Comparison of ENCODE assay signal across 11 cellular contexts in the genomic region with DNA sequence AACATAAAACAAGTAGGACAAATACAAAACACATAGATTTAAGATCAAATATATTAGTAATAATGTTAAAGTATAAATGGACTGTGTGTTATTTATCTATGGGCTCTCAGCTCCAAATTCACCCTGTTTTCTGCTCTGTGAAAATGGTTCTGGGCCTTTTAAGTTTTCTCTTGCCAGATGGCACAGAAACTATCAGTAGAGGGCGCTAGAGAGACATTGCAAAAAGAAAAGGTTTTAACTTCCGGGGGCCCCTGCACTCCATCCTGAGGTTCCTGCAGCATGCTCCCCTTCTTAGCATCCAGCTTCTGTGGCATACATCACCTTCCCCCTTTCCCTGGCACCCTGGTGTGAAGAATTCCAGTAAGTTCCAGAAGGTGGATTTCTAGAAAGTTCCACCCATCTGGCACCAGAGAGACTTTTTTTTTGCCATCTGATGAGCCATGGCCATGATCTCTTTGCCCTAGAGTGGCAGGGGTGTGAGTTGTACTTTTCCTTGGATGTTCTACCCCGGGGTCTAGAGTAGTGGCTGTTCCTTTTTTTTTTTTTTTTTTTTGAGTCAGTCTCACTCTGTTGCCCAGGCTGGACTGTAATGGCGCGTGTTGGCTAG. TPM values are rescaled to one million over a fixed set of nuclear protein-coding genes. Genes with fewer than 3 reads are reported as not detected.
DNase-seq lines count a peak whose midpoint lies in the region; ATAC-seq and TF ChIP-seq lines count a peak whose summit lies in the region.
"Had no signal": no experiment of that assay in that cellular context is flagged by ENCODE, and none has a peak within 500 bp of the region (broad histone marks: within the 10 kb centered on the region; RNA-seq: fewer than 3 reads in every experiment).

No MANE protein-coding gene starts in this region.

- dilution Hi-C loops in IMR-90 (cut with HindIII; ENCODE audit: low sequenced_read_pairs, unreplicated experiment): no loop called here

- 0 out of 2 replicates have a peak, but pooled peaks cover 2% of the 10 kb centered on the region for H3K9me3 ChIP-seq in IMR-90 (ENCODE audit: control insufficient read depth, insufficient read depth, low read length)
- no peaks in the 10 kb centered on the region for H3K9me3 ChIP-seq in lower lobe of right lung
- no peaks in the 10 kb centered on the region for H3K9me3 ChIP-seq in T-helper 17 cell (ENCODE audit: control insufficient read depth, low read length, poor library complexity, severe bottlenecking)
- H3K9me3 ChIP-seq in heart left ventricle: peaks cover 0 to 3% (median 0%) of the 10 kb centered on the region in 12 donors
- H3K9me3 ChIP-seq: HAP-1 had no signal

- no peak overlapping the region for H3K4me3 Mint-ChIP-seq in T-helper 17 cell

- H2AK5ac ChIP-seq in IMR-90 (ENCODE audit: low read depth, low read length): no peak overlapping the region

- peaks cover 2% of the 10 kb centered on the region for H3K36me3 Mint-ChIP-seq in T-helper 17 cell (ENCODE audit: low read depth)

- H3K27me3 Mint-ChIP-seq in T-helper 17 cell: no peaks in the 10 kb centered on the region

- H3K9me1 ChIP-seq in IMR-90 (ENCODE audit: insufficient read depth, low read length): no peaks in the 10 kb centered on the region

- no peak overlapping the region for H2BK20ac ChIP-seq in IMR-90 (ENCODE audit: low read depth, low read length)

- H3K4ac ChIP-seq in IMR-90 (ENCODE audit: low read depth, low read length): no peak overlapping the region

- POLR2A ChIA-PET in IMR-90 (lab: Charles Lee; ENCODE audit: unreplicated experiment): no interaction called here

- BruUV-seq in IMR-90 (replicated peaks; lab: Mats Ljungman, UMichigan): no TSS peak

- no peak overlapping the region for H3K18ac ChIP-seq in IMR-90 (ENCODE audit: low read depth, low read length)

- in situ Hi-C loops in IMR-90 (cut with MboI; ENCODE audit: low sequenced_read_pairs): no loop called here

- no CpG with 5 or more reads among the region's 5 CpGs for WGBS in IMR-90 (ENCODE audit: extremely low coverage in 2 of 2, insufficient read length in 1 of 2), 2 experiments
- 84 to 93% (median 90%) methylated on average over 5 of the region's 5 CpGs for WGBS in heart left ventricle, 4 donors

- no peaks in the 10 kb centered on the region for H3K4me1 ChIP-seq in IMR-90 (ENCODE audit: control insufficient read depth, insufficient read depth, low read length)
- no peaks in the 10 kb centered on the region for H3K4me1 ChIP-seq in lower lobe of right lung
- H3K4me1 ChIP-seq in heart left ventricle: no peaks in the 10 kb centered on the region
- H3K4me1 ChIP-seq: HAP-1 had no signal

- peak; percentile 3 for DNase-seq in EH (ENCODE audit: low read depth)
- DNase-seq in IMR-90: no peak
- no peak for DNase-seq in lower lobe of right lung
- DNase-seq in AG08395 (ENCODE audit: low spot score): no peak
- DNase-seq in T-helper 17 cell: no peak
- no peak for DNase-seq in heart left ventricle
- DNase-seq: activated effector memory CD4-positive, alpha-beta T cell treated with Interleukin-2 at 50 U/mL for 16 hours; left colon; NCI-H226 had no signal

- no peaks in the 10 kb centered on the region for H4K20me1 ChIP-seq in IMR-90 (ENCODE audit: insufficient read depth, low read length)

- no peak overlapping the region for H2BK120ac ChIP-seq in IMR-90 (ENCODE audit: low read depth, low read length)

- H4K8ac ChIP-seq in IMR-90 (ENCODE audit: low read depth in 2 of 2, low read length in 2 of 2): no peak overlapping the region

- H4K5ac ChIP-seq in IMR-90 (ENCODE audit: low read depth, low read length): no peak overlapping the region

- H3K4me3 ChIP-seq in IMR-90 (ENCODE audit: insufficient read depth, low read depth, low read length) (no peak overlapping the region), WI38 (ENCODE audit: low read depth, low read length) (no peak overlapping the region), lower lobe of right lung (no peak overlapping the region), heart left ventricle (no peak overlapping the region)
- H3K4me3 ChIP-seq: HAP-1 had no signal

- ATAC-seq in IMR-90 (ENCODE audit: low read depth): no peak
- no peak for ATAC-seq in lower lobe of right lung
- ATAC-seq in T-helper 17 cell: no peak
- ATAC-seq in heart left ventricle: no peak
- ATAC-seq: left colon had no signal

- H3K27ac ChIP-seq in IMR-90 (ENCODE audit: insufficient read depth, low read length) (no peak overlapping the region), lower lobe of right lung (no peak overlapping the region), heart left ventricle (no peak overlapping the region)

- H3K14ac ChIP-seq in IMR-90 (replicated peaks; ENCODE audit: low read depth, low read length): no peak overlapping the region

- TF ChIP-seq POLR2A in IMR-90 (IDR thresholded peaks at IDR 0.05; ENCODE audit: low read depth, low read length) (no peak), heart left ventricle (IDR thresholded peaks at IDR 0.05) (no peak)

- H3K27ac Mint-ChIP-seq in T-helper 17 cell: no peak overlapping the region

- TF ChIP-seq RAD21 in IMR-90 (IDR thresholded peaks at IDR 0.05; ENCODE audit: low read length): no peak

- intact Hi-C loops in IMR-90 (cut with micrococcal nuclease): no loop called here
- intact Hi-C loops in lower lobe of right lung (cut with DNase I): no loop called here
- intact Hi-C loops in heart left ventricle (cut with DNase I): no loop called here

- no peak overlapping the region for H2AFZ ChIP-seq in IMR-90 (replicated peaks; ENCODE audit: low read length, poor library complexity)

- H3K36me3 ChIP-seq in IMR-90 (ENCODE audit: control insufficient read depth, insufficient read depth, low read length) (no peaks in the 10 kb centered on the region), lower lobe of right lung (no peaks in the 10 kb centered on the region), heart left ventricle (no peaks in the 10 kb centered on the region)
- H3K36me3 ChIP-seq: HAP-1 had no signal

- H3K9ac ChIP-seq in IMR-90 (ENCODE audit: low read depth, low read length): no peak overlapping the region

- H4K91ac ChIP-seq in IMR-90 (ENCODE audit: insufficient read depth, low read depth, low read length): no peak overlapping the region

- no peak overlapping the region for H2BK15ac ChIP-seq in IMR-90 (ENCODE audit: low read depth, low read length)

- no peak overlapping the region for H3K23ac ChIP-seq in IMR-90 (ENCODE audit: low read depth, low read length)

- no peaks in the 10 kb centered on the region for H3K79me1 ChIP-seq in IMR-90 (ENCODE audit: low read depth in 1 of 2, low read length in 2 of 2)

- no peak overlapping the region for H2AK9ac ChIP-seq in IMR-90 (replicated peaks; ENCODE audit: low read depth, low read length, poor library complexity)

- H2BK5ac ChIP-seq in IMR-90 (ENCODE audit: low read depth, low read length, poor library complexity, severe bottlenecking): no peak overlapping the region

- H3K27me3 ChIP-seq in IMR-90 (ENCODE audit: control insufficient read depth, insufficient read depth, low read length) (no peaks in the 10 kb centered on the region), lower lobe of right lung (ENCODE audit: low read depth) (no peaks in the 10 kb centered on the region), heart left ventricle (no peaks in the 10 kb centered on the region)

- H3K56ac ChIP-seq in IMR-90 (ENCODE audit: extremely low read depth, insufficient read depth, low read length): no peak overlapping the region

- CTCF ChIA-PET in IMR-90 (lab: Yijun Ruan, JAX): interaction anchor here (0.6 kb wide), 1 partner anchor 17 kb away, joined by 5 read pairs; no protein-coding TSS in a partner anchor

- TF ChIP-seq CTCF in IMR-90 (conservative IDR thresholded peaks at IDR 0.05; ENCODE audit: low read depth, low read length) (peak; percentile 30; the same call in 1 of the 2 replicates), WI38 (IDR thresholded peaks at IDR 0.05; ENCODE audit: low read depth, low read length) (peak; percentile 35; the same call in 1 of the 2 replicates), lower lobe of right lung (IDR thresholded peaks at IDR 0.05) (peak; percentile 30), heart left ventricle (IDR thresholded peaks at IDR 0.05) (peak in 4 of 12 donors; percentile 22 to 26 (median 24))

- no peak overlapping the region for H3K4me2 ChIP-seq in IMR-90 (ENCODE audit: low read depth, low read length)

- H3K4me1 Mint-ChIP-seq in T-helper 17 cell: peaks cover 12% of the 10 kb centered on the region

TF ChIP-seq in IMR-90, 13 proteins besides CTCF, POLR2A, EP300 and RAD21 (continues in another document):
- TF ChIP-seq CEBPB (IDR thresholded peaks at IDR 0.05; ENCODE audit: low read depth, low read length) (no peak), RFX5 (IDR thresholded peaks at IDR 0.05; ENCODE audit: low read depth, low read length) (no peak), BHLHE40 (IDR thresholded peaks at IDR 0.05; ENCODE audit: low read depth, low read length) (no peak), SMC3 (IDR thresholded peaks at IDR 0.05; ENCODE audit: low read depth, low read length) (no peak)

RNA-seq across cellular contexts. Expression of a gene that starts 29.3 kb away (rescaled TPM):
- 28.1 and 33.1 TPM in 2 replicates for total RNA-seq in IMR-90 (2012; rRNA removed)
- polyA plus RNA-seq in IMR-90 (2012; rRNA removed): 19.7 and 29.2 TPM in 2 replicates
- 11.2 and 12.5 TPM in 2 replicates for polyA plus RNA-seq in IMR-90 (2012; cell fraction: cytosol; rRNA removed)
- 5.1 and 14.3 TPM in 2 replicates for polyA plus RNA-seq in IMR-90 (2012; cell fraction: nucleus; rRNA removed; ENCODE audit: low replicate concordance)
- total RNA-seq in lower lobe of right lung: 43.5 TPM
- 10 to 100 TPM; 26.1 to 32.0 TPM for total RNA-seq in T-helper 17 cell
- total RNA-seq in heart left ventricle: 10 to 100 TPM; 30.8 to 69.0 (median 56.2) TPM
- 10 to 100 TPM; 28.1 to 41.2 TPM for polyA plus RNA-seq in heart left ventricle

RNA-seq across cellular contexts. Expression of a gene that starts 29.4 kb away (rescaled TPM):
- total RNA-seq in IMR-90 (2012; rRNA removed) (50.7 and 96.9 TPM in 2 replicates), lower lobe of right lung (45.5 TPM), T-helper 17 cell (10 to 100 TPM; 90.9 to 91.8 TPM), heart left ventricle (10 to 100 TPM; 25.5 to 41.1 (median 35.6) TPM)
- polyA plus RNA-seq in IMR-90 (2012; rRNA removed) (51.5 and 54.3 TPM in 2 replicates), heart left ventricle (10 to 100 TPM; 21.4 to 35.6 TPM)
- polyA plus RNA-seq in IMR-90 (2012; cell fraction: cytosol; rRNA removed): 6.7 and 14.3 TPM in 2 replicates
- 8.4 and 58.6 TPM in 2 replicates for polyA plus RNA-seq in IMR-90 (2012; cell fraction: nucleus; rRNA removed; ENCODE audit: low replicate concordance)

RNA-seq across cellular contexts. Expression of a gene that starts 58.6 kb away (rescaled TPM):
- total RNA-seq in IMR-90 (2012; rRNA removed): 14.2 and 17.8 TPM in 2 replicates
- polyA plus RNA-seq in IMR-90 (2012; rRNA removed): 7.9 and 8.1 TPM in 2 replicates
- 3.3 and 5.3 TPM in 2 replicates for polyA plus RNA-seq in IMR-90 (2012; cell fraction: cytosol; rRNA removed)
- polyA plus RNA-seq in IMR-90 (2012; cell fraction: nucleus; rRNA removed; ENCODE audit: low replicate concordance): 4.4 and 19.4 TPM in 2 replicates
- total RNA-seq in lower lobe of right lung: 25.1 TPM
- total RNA-seq in T-helper 17 cell: 10 to 100 TPM; 65.1 to 71.3 TPM
- 100 to 1,000 TPM in 1 of 9 donors, 10 to 100 TPM in 8; 31.5 to 125 (median 78.2) TPM for total RNA-seq in heart left ventricle
- polyA plus RNA-seq in heart left ventricle: 10 to 100 TPM; 39.5 to 41.6 TPM
